Comparison of ENCODE assay signal across 24 cellular contexts in genomic region chr14:94686511-94687160, GRCh38.
"Had no signal": no experiment of that assay in that cellular context is flagged by ENCODE, and none has a peak within 500 bp of the region (broad histone marks: within the 10 kb centered on the region; RNA-seq: fewer than 3 reads in every experiment).

No MANE protein-coding gene starts in this region.

- ATAC-seq: activated CD4-positive, alpha-beta T cell treated with anti-CD3 and anti-CD28 coated beads for 36 hours; activated naive CD8-positive, alpha-beta T cell treated with anti-CD3 and anti-CD28 coated beads, Interleukin-2, amount 50 U/mL, for 24 hours; heart right ventricle; left lung; stimulated activated naive CD8-positive, alpha-beta T cell treated with anti-CD3 and anti-CD28 coated beads, Interleukin-15, amount 100 ng/mL, for 72 hours had no signal

- DNase-seq: activated B cell treated with CpG ODN at 0.5 μM for 24 hours; activated CD4-positive, alpha-beta T cell treated with anti-CD3 and anti-CD28 coated beads for 36 hours; activated CD8-positive, alpha-beta memory T cell treated with anti-CD3 and anti-CD28 coated beads for 24 hours; activated gamma-delta T cell; activated naive CD8-positive, alpha-beta T cell treated with anti-CD3 and anti-CD28 coated beads, Interleukin-2, amount 50 U/mL, for 24 hours; amygdala; effector CD8-positive, alpha-beta T cell; esophagus squamous epithelium; foreskin melanocyte; heart right ventricle; left lung; mesendoderm; occipital lobe; stimulated activated CD4-positive, alpha-beta T cell treated with anti-CD3 and anti-CD28 coated beads, Interleukin-12 subunit alpha, Interleukin-12 subunit beta, amount 100 ng/mL, for 4 hours; stimulated activated CD4-positive, alpha-beta T cell treated with anti-CD3 and anti-CD28 coated beads, Interleukin-4, amount 100 ng/mL, for 1 hour; stimulated activated naive CD8-positive, alpha-beta T cell treated with anti-CD3 and anti-CD28 coated beads, Interleukin-15, amount 100 ng/mL, for 72 hours; substantia nigra; T-helper 1 cell had no signal

- H3K36me3 Mint-ChIP-seq: activated naive CD4-positive, alpha-beta T cell treated with anti-CD3 and anti-CD28 coated beads, Interleukin-2, amount 50 U/mL, for 24 hours had no signal

- H3K36me3 ChIP-seq: esophagus squamous epithelium, heart right ventricle, left lung, right atrium auricular region had no signal

- H3K27ac ChIP-seq: epithelial cell of prostate, esophagus squamous epithelium, heart right ventricle, left lung, right atrium auricular region had no signal

- H3K9me3 ChIP-seq: esophagus squamous epithelium, heart right ventricle, left lung, right atrium auricular region had no signal

- H3K9me3 Mint-ChIP-seq: activated B cell treated with CpG ODN at 0.5 μM for 24 hours; activated naive CD4-positive, alpha-beta T cell treated with anti-CD3 and anti-CD28 coated beads, Interleukin-2, amount 50 U/mL, for 24 hours; activated naive CD8-positive, alpha-beta T cell treated with anti-CD3 and anti-CD28 coated beads, Interleukin-2, amount 50 U/mL, for 24 hours; central memory CD8-positive, alpha-beta T cell; stimulated activated naive CD8-positive, alpha-beta T cell treated with anti-CD3 and anti-CD28 coated beads, Interleukin-15, amount 100 ng/mL, for 72 hours; T-helper 2 cell treated with Interferon-gamma antibody and Interleukin-4, amounts not matched to agents 5 μg/mL and 100 μg/mL, for 36 hours had no signal

- H3K27ac Mint-ChIP-seq: activated B cell treated with CpG ODN at 0.5 μM for 24 hours; activated CD4-positive, alpha-beta T cell treated with anti-CD3 and anti-CD28 coated beads for 36 hours; activated naive CD4-positive, alpha-beta T cell treated with anti-CD3 and anti-CD28 coated beads, Interleukin-2, amount 50 U/mL, for 24 hours; activated naive CD8-positive, alpha-beta T cell treated with anti-CD3 and anti-CD28 coated beads, Interleukin-2, amount 50 U/mL, for 24 hours; stimulated activated naive CD8-positive, alpha-beta T cell treated with anti-CD3 and anti-CD28 coated beads, Interleukin-15, amount 100 ng/mL, for 72 hours; T-helper 2 cell treated with Interferon-gamma antibody and Interleukin-4, amounts not matched to agents 5 μg/mL and 100 μg/mL, for 36 hours had no signal

- H3K27me3 ChIP-seq: right atrium auricular region had no signal

- H3K4me1 Mint-ChIP-seq: activated B cell treated with CpG ODN at 0.5 μM for 24 hours; activated CD4-positive, alpha-beta T cell treated with anti-CD3 and anti-CD28 coated beads for 36 hours; activated naive CD4-positive, alpha-beta T cell treated with anti-CD3 and anti-CD28 coated beads, Interleukin-2, amount 50 U/mL, for 24 hours; activated naive CD8-positive, alpha-beta T cell treated with anti-CD3 and anti-CD28 coated beads, Interleukin-2, amount 50 U/mL, for 24 hours; central memory CD8-positive, alpha-beta T cell; stimulated activated naive CD8-positive, alpha-beta T cell treated with anti-CD3 and anti-CD28 coated beads, Interleukin-15, amount 100 ng/mL, for 72 hours had no signal

- H3K4me3 ChIP-seq: esophagus squamous epithelium, heart right ventricle, left lung, lung, right atrium auricular region had no signal

- H3K4me3 Mint-ChIP-seq: activated B cell treated with CpG ODN at 0.5 μM for 24 hours; activated CD4-positive, alpha-beta T cell treated with anti-CD3 and anti-CD28 coated beads for 36 hours; activated naive CD4-positive, alpha-beta T cell treated with anti-CD3 and anti-CD28 coated beads, Interleukin-2, amount 50 U/mL, for 24 hours; activated naive CD8-positive, alpha-beta T cell treated with anti-CD3 and anti-CD28 coated beads, Interleukin-2, amount 50 U/mL, for 24 hours; central memory CD8-positive, alpha-beta T cell; stimulated activated naive CD8-positive, alpha-beta T cell treated with anti-CD3 and anti-CD28 coated beads, Interleukin-15, amount 100 ng/mL, for 72 hours; T-helper 2 cell treated with Interferon-gamma antibody and Interleukin-4, amounts not matched to agents 5 μg/mL and 100 μg/mL, for 36 hours had no signal
